ENCODE assay signal across 14 cellular contexts in the genomic region with DNA sequence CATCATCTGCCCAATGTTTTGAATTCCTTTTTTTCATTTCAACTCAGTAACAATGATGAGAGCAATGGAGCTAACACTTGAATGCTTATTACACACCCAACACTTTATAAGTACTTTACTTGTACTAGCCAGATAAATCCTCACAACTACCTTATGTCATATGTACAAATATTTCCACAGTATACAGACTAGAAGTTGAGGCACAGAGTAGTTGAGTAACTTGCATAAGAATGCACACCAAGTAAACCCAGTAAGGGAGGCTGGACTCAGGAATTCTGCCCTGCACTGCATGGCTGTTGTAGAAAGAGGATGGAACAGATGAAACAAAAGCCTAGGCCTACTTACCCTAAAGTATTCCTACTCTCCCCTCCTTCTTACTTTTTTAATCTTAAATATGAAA. TPM values are rescaled to one million over a fixed set of nuclear protein-coding genes. Genes with fewer than 3 reads are reported as not detected.
DNase-seq lines count a peak whose midpoint lies in the region; ATAC-seq and TF ChIP-seq lines count a peak whose summit lies in the region.
"Had no signal": no experiment of that assay in that cellular context is flagged by ENCODE, and none has a peak within 500 bp of the region (broad histone marks: within the 10 kb centered on the region; RNA-seq: fewer than 3 reads in every experiment).

No MANE protein-coding gene starts in this region.

- DNase-seq in EH (ENCODE audit: low read depth) (peak; percentile 8), IMR-90 (peak; percentile 39), endodermal cell (no peak), nephron progenitor cell (no peak), DMS53 treated with DMSO at 0.1 percent for 48 hours (lab: John Stamatoyannopoulos, UW; ENCODE audit: unreplicated experiment) (no peak), NCI-H1694 treated with DMSO at 0.1 percent for 48 hours (lab: John Stamatoyannopoulos, UW) (no peak), GM13976 (ENCODE audit: low spot score) (no peak), HFFc6 (no peak)
- DNase-seq: CD8-positive, alpha-beta T cell; COR-L47; GM23248; H7 had no signal

- ATAC-seq in IMR-90 (ENCODE audit: low read depth): peak; percentile 87
- ATAC-seq: CD8-positive, alpha-beta T cell; HepG2 had no signal

- peaks cover 12% of the 10 kb centered on the region for H3K4me1 Mint-ChIP-seq in endodermal cell
- H3K4me1 Mint-ChIP-seq in nephron progenitor cell: peaks cover 23% of the 10 kb centered on the region
- H3K4me1 Mint-ChIP-seq in HFFc6 (ENCODE audit: low read depth): peaks cover 18% of the 10 kb centered on the region

- no peaks in the 10 kb centered on the region for H3K27me3 Mint-ChIP-seq in endodermal cell (ENCODE audit: insufficient read depth)
- no peaks in the 10 kb centered on the region for H3K27me3 Mint-ChIP-seq in nephron progenitor cell (ENCODE audit: low read depth, poor library complexity)
- H3K27me3 Mint-ChIP-seq in HFFc6 (ENCODE audit: insufficient read depth): no peaks in the 10 kb centered on the region; the same call in 1 of the 2 replicates

- POLR2A ChIA-PET in IMR-90 (lab: Charles Lee; ENCODE audit: unreplicated experiment): no interaction called here

- H3K9me1 ChIP-seq in IMR-90 (ENCODE audit: insufficient read depth, low read length): no peaks in the 10 kb centered on the region; the same call in 1 of the 2 replicates

- CTCF ChIA-PET in IMR-90 (lab: Yijun Ruan, JAX): no interaction called here

- H2AFZ ChIP-seq in IMR-90 (replicated peaks; ENCODE audit: low read length, poor library complexity): no peak overlapping the region
- H2AFZ ChIP-seq: GM23248 had no signal

- no peak overlapping the region for H2AK5ac ChIP-seq in IMR-90 (ENCODE audit: low read depth, low read length)

- H2BK15ac ChIP-seq in IMR-90 (ENCODE audit: low read depth, low read length): no peak overlapping the region

- H3K4me3 ChIP-seq in IMR-90 (ENCODE audit: insufficient read depth, low read depth, low read length) (no peak overlapping the region), endodermal cell (ENCODE audit: low read length) (no peak overlapping the region)
- H3K4me3 ChIP-seq: GM23248 had no signal

- H3K9ac ChIP-seq in IMR-90 (ENCODE audit: low read depth, low read length) (no peak overlapping the region), endodermal cell (ENCODE audit: extremely low read depth, low read length, poor library complexity, severe bottlenecking) (no peak overlapping the region)
- H3K9ac ChIP-seq: GM23248 had no signal

- H3K56ac ChIP-seq in IMR-90 (ENCODE audit: extremely low read depth, insufficient read depth, low read length): no peak overlapping the region

- no peaks in the 10 kb centered on the region for H3K27me3 ChIP-seq in IMR-90 (ENCODE audit: control insufficient read depth, insufficient read depth, low read length)
- no peaks in the 10 kb centered on the region for H3K27me3 ChIP-seq in endodermal cell (ENCODE audit: control insufficient read depth, insufficient read depth, low read length, poor library complexity, severe bottlenecking)

- H2AK9ac ChIP-seq in IMR-90 (replicated peaks; ENCODE audit: low read depth, low read length, poor library complexity): no peak overlapping the region

- intact Hi-C loops in IMR-90 (cut with micrococcal nuclease): no loop called here

- H3K23ac ChIP-seq in IMR-90 (ENCODE audit: low read depth, low read length): no peak overlapping the region

- no peaks in the 10 kb centered on the region for H4K20me1 ChIP-seq in IMR-90 (ENCODE audit: insufficient read depth, low read length)

- H3K9me3 ChIP-seq in IMR-90 (ENCODE audit: control insufficient read depth, insufficient read depth, low read length): no peaks in the 10 kb centered on the region
- no peaks in the 10 kb centered on the region for H3K9me3 ChIP-seq in endodermal cell (ENCODE audit: control insufficient read depth, low read length)

- BruUV-seq in IMR-90 (replicated peaks; lab: Mats Ljungman, UMichigan): no TSS peak

- no peak overlapping the region for H3K14ac ChIP-seq in IMR-90 (replicated peaks; ENCODE audit: low read depth, low read length)

- peaks cover 3% of the 10 kb centered on the region for H3K36me3 Mint-ChIP-seq in endodermal cell (ENCODE audit: low read depth)
- peaks cover 23% of the 10 kb centered on the region for H3K36me3 Mint-ChIP-seq in nephron progenitor cell (ENCODE audit: low read depth)
- no peaks in the 10 kb centered on the region for H3K36me3 Mint-ChIP-seq in HFFc6 (ENCODE audit: low read depth)

- H3K79me1 ChIP-seq in IMR-90 (ENCODE audit: low read depth in 1 of 2, low read length in 2 of 2): peaks cover 7 to 10% of the 10 kb centered on the region in 2 experiments; a peak in 3 of 4 replicates

- in situ Hi-C loops in IMR-90 (cut with MboI; ENCODE audit: low sequenced_read_pairs): no loop called here
- in situ Hi-C loops in GM13976 (cut with MboI; ENCODE audit: low sequenced_read_pairs, unreplicated experiment): no loop called here

- no peak for TF ChIP-seq CTCF in IMR-90 (conservative IDR thresholded peaks at IDR 0.05; ENCODE audit: low read depth, low read length)
- no peak for TF ChIP-seq CTCF in endodermal cell (conservative IDR thresholded peaks at IDR 0.05)
- TF ChIP-seq CTCF in nephron progenitor cell (IDR thresholded peaks at IDR 0.05): no peak
- TF ChIP-seq CTCF in GM13976 (IDR thresholded peaks at IDR 0.05; ENCODE audit: borderline replicate concordance, control extremely low read depth, extremely low read depth, insufficient read depth, missing control alignments): no peak
- TF ChIP-seq CTCF in HFFc6 (IDR thresholded peaks at IDR 0.05): no peak

- no peaks in the 10 kb centered on the region for H3K36me3 ChIP-seq in IMR-90 (ENCODE audit: control insufficient read depth, insufficient read depth, low read length)
- peaks cover 4% of the 10 kb centered on the region for H3K36me3 ChIP-seq in endodermal cell (ENCODE audit: control insufficient read depth, insufficient read depth, low read length)

- H3K4me2 ChIP-seq in IMR-90 (ENCODE audit: low read depth, low read length): no peak overlapping the region

- H3K27ac ChIP-seq in IMR-90 (ENCODE audit: insufficient read depth, low read length) (no peak overlapping the region), endodermal cell (ENCODE audit: low read depth, low read length) (peak overlapping the region; percentile 29)
- H3K27ac ChIP-seq: GM23248 had no signal

- no peak overlapping the region for H3K18ac ChIP-seq in IMR-90 (ENCODE audit: low read depth, low read length)

- H3K4me1 ChIP-seq in IMR-90 (ENCODE audit: control insufficient read depth, insufficient read depth, low read length) (no peaks in the 10 kb centered on the region), endodermal cell (ENCODE audit: control insufficient read depth, insufficient read depth, low read length) (peaks cover 2% of the 10 kb centered on the region)

- no peak overlapping the region for H3K4ac ChIP-seq in IMR-90 (ENCODE audit: low read depth, low read length)

- H3K4me3 Mint-ChIP-seq in endodermal cell: no peak overlapping the region
- no peak overlapping the region for H3K4me3 Mint-ChIP-seq in nephron progenitor cell
- H3K4me3 Mint-ChIP-seq in HFFc6: no peak overlapping the region
- H3K4me3 Mint-ChIP-seq: CD14-positive monocyte; CD8-positive, alpha-beta T cell had no signal

- no peak overlapping the region for H2BK5ac ChIP-seq in IMR-90 (ENCODE audit: low read depth, low read length, poor library complexity, severe bottlenecking)

- dilution Hi-C loops in IMR-90 (cut with HindIII; ENCODE audit: low sequenced_read_pairs, unreplicated experiment): no loop called here

- TF ChIP-seq RAD21 in IMR-90 (IDR thresholded peaks at IDR 0.05; ENCODE audit: low read length): no peak

- no peak overlapping the region for H4K8ac ChIP-seq in IMR-90 (ENCODE audit: low read depth in 2 of 2, low read length in 2 of 2)

- H2BK20ac ChIP-seq in IMR-90 (ENCODE audit: low read depth, low read length): no peak overlapping the region

- no peak for TF ChIP-seq POLR2A in IMR-90 (IDR thresholded peaks at IDR 0.05; ENCODE audit: low read depth, low read length)

- H4K91ac ChIP-seq in IMR-90 (ENCODE audit: insufficient read depth, low read depth, low read length): no peak overlapping the region

- no peak overlapping the region for H4K5ac ChIP-seq in IMR-90 (ENCODE audit: low read depth, low read length)

- H3K9me3 Mint-ChIP-seq in endodermal cell: no peaks in the 10 kb centered on the region
- H3K9me3 Mint-ChIP-seq in nephron progenitor cell: no peaks in the 10 kb centered on the region
- H3K9me3 Mint-ChIP-seq in HFFc6: no peaks in the 10 kb centered on the region
- H3K9me3 Mint-ChIP-seq: CD8-positive, alpha-beta T cell had no signal

- no peak overlapping the region for H2BK120ac ChIP-seq in IMR-90 (ENCODE audit: low read depth, low read length)

- H3K27ac Mint-ChIP-seq in endodermal cell (no peak overlapping the region), nephron progenitor cell (peak overlapping the region; percentile 64), HFFc6 (no peak overlapping the region)
- H3K27ac Mint-ChIP-seq: CD14-positive monocyte; CD8-positive, alpha-beta T cell had no signal

TF ChIP-seq in IMR-90, 13 proteins besides CTCF, POLR2A, EP300 and RAD21 (continues in another document):
- no peak for TF ChIP-seq CEBPB (IDR thresholded peaks at IDR 0.05; ENCODE audit: low read depth, low read length)
- TF ChIP-seq BHLHE40 (IDR thresholded peaks at IDR 0.05; ENCODE audit: low read depth, low read length): no peak
- no peak for TF ChIP-seq NFE2L2 (IDR thresholded peaks at IDR 0.05; ENCODE audit: low read depth, low read length)
- TF ChIP-seq RFX5 (IDR thresholded peaks at IDR 0.05; ENCODE audit: low read depth, low read length): no peak
- TF ChIP-seq MAZ (IDR thresholded peaks at IDR 0.05; ENCODE audit: borderline replicate concordance, low read depth, low read length): no peak
- no peak for TF ChIP-seq MAFK (IDR thresholded peaks at IDR 0.05; ENCODE audit: low read depth, low read length)
- TF ChIP-seq FOS (IDR thresholded peaks at IDR 0.05; ENCODE audit: low read depth, low read length): no peak
- TF ChIP-seq RCOR1 (IDR thresholded peaks at IDR 0.05; ENCODE audit: insufficient replicate concordance, low read length): no peak
- TF ChIP-seq, protein P1, sequence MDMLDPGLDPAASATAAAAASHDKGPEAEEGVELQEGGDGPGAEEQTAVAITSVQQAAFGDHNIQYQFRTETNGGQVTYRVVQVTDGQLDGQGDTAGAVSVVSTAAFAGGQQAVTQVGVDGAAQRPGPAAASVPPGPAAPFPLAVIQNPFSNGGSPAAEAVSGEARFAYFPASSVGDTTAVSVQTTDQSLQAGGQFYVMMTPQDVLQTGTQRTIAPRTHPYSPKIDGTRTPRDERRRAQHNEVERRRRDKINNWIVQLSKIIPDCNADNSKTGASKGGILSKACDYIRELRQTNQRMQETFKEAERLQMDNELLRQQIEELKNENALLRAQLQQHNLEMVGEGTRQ (IDR thresholded peaks at IDR 0.05; ENCODE audit: low read depth, low read length): no peak

RNA-seq across cellular contexts. Expression of a gene that starts 15.8 kb away (rescaled TPM):
- total RNA-seq in IMR-90 (2012; rRNA removed) (12.2 and 24.7 TPM in 2 replicates), endodermal cell (10 to 100 TPM; 35.8 to 75.1 TPM)
- polyA plus RNA-seq in IMR-90 (2012; rRNA removed): 8.8 and 12.1 TPM in 2 replicates
- polyA plus RNA-seq in IMR-90 (2012; cell fraction: cytosol; rRNA removed): 3.3 and 3.9 TPM in 2 replicates
- 2.3 and 13.9 TPM in 2 replicates for polyA plus RNA-seq in IMR-90 (2012; cell fraction: nucleus; rRNA removed; ENCODE audit: low replicate concordance)
- 33.4 TPM for polyA plus RNA-seq in endodermal cell (2013, experiment 1 of 2)
- polyA plus RNA-seq in endodermal cell (2013, experiment 2 of 2): 34.5 TPM
- total RNA-seq in HFFc6 (2021; fragmentation: NEBNext Ultra II Directional; extraction: Animal tissue kit (Norgen Biotek cat#: 25700)): 10 to 100 TPM; 23.7 to 33.4 (median 30.2) TPM

Comparison
In these comparisons a context has a peak if more than half of its experiments do, and no peak if none do; other contexts are left out.
1. DNase-seq: peak in EH (single experiment) and IMR-90 (single experiment); none in endodermal cell (single experiment), nephron progenitor cell (single experiment), DMS53 treated with DMSO at 0.1 percent for 48 hours (single experiment), NCI-H1694 treated with DMSO at 0.1 percent for 48 hours (single experiment), GM13976 (single experiment) and HFFc6 (single experiment).